Comparison of ENCODE assay signal across 21 cellular contexts in the genomic region with DNA sequence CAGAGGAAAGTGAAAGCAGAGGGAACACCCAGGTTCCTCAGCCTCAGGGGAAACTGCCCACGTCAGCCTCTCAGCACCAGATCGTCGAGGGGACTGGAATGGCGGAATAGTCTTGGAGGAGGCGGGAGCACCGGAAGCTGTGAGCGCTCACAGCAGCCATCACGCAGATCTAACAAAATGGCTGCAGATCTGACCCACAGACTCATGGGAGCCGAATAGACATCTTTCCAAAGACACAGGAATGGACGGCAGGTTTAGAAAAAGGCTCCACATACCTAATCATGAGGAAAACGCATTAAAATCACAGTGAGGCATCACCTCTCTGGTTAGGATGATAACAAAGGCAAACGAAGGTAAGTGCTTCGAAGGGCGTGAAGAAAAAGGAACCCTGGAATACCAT. TPM values are rescaled to one million over a fixed set of nuclear protein-coding genes. Genes with fewer than 3 reads are reported as not detected.
A peak's percentile ranks its signal among the peaks of the same experiment; 100 is the strongest.
DNase-seq lines count a peak whose midpoint lies in the region; ATAC-seq and TF ChIP-seq lines count a peak whose summit lies in the region.
"Had no signal": no experiment of that assay in that cellular context is flagged by ENCODE, and none has a peak within 500 bp of the region (broad histone marks: within the 10 kb centered on the region; RNA-seq: fewer than 3 reads in every experiment).

No MANE protein-coding gene starts in this region.

- DNase-seq in NCI-H2029 (lab: John Stamatoyannopoulos, UW) (peak; percentile 66), NCI-H2029 treated with DMSO at 0.1 percent for 48 hours (lab: John Stamatoyannopoulos, UW) (no peak), LHCN-M2 (ENCODE audit: low read depth) (peak; percentile 6), RPMI8226 (peak; percentile 44), testis (peak; percentile 24), middle frontal gyrus (ENCODE audit: extremely low spot score, low spot score) (no peak), left colon (no peak)
- DNase-seq in activated CD4-positive, alpha-beta T cell treated with anti-CD3 and anti-CD28 coated beads for 48 hours = no peak
- DNase-seq: activated CD4-positive, CD25-positive, alpha-beta regulatory T cell treated with anti-CD3 and anti-CD28 coated beads, Interleukin-2, amount 50 U/mL, for 72 hours; activated CD8-positive, alpha-beta memory T cell treated with anti-CD3 and anti-CD28 coated beads, Interleukin-2, amount 50 U/mL, for 4 hours; activated gamma-delta T cell; CD8-positive, alpha-beta T cell; effector memory CD4-positive, alpha-beta T cell; heart right ventricle; NCI-H226; SJCRH30; stimulated activated CD4-positive, alpha-beta T cell treated with anti-CD3 and anti-CD28 coated beads, Interleukin-12 subunit alpha, Interleukin-12 subunit beta, amount 100 ng/mL, for 4 hours; tibial artery had no signal

- no peak for TF ChIP-seq CTCF in testis (IDR thresholded peaks at IDR 0.05)

- H3K27ac ChIP-seq in testis = no peak overlapping the region
- H3K27ac ChIP-seq: heart right ventricle, SJCRH30, tibial artery had no signal

- H3K36me3 ChIP-seq in testis (ENCODE audit: low read depth, missing control alignments) = no peaks in the 10 kb centered on the region
- H3K36me3 ChIP-seq: heart right ventricle, SJCRH30, tibial artery had no signal

- no peaks in the 10 kb centered on the region for H3K27me3 ChIP-seq in testis
- H3K27me3 ChIP-seq: tibial artery had no signal

- peak overlapping the region; percentile 1 to 24 for H3K4me3 ChIP-seq in testis
- H3K4me3 ChIP-seq: heart right ventricle, SJCRH30, tibial artery had no signal

- 64 to 67% methylated on average over 14 of the region's 14 CpGs for WGBS in testis, 2 donors

- no peaks in the 10 kb centered on the region for H3K9me3 ChIP-seq in testis
- H3K9me3 ChIP-seq: heart right ventricle, SJCRH30, tibial artery had no signal

- H3K4me1 ChIP-seq in testis = no peaks in the 10 kb centered on the region
- H3K4me1 ChIP-seq: heart right ventricle, SJCRH30, tibial artery had no signal

- ATAC-seq in left colon = no peak
- ATAC-seq: CD8-positive, alpha-beta T cell; heart right ventricle; stimulated activated memory B cell treated with anti-CD40 and anti-IgM and Interleukin-4, amounts not matched to agents 10 μg/mL and 1 μg/mL and 100 μg/mL, for 72 hours had no signal

- TF ChIP-seq POLR2A in testis (IDR thresholded peaks at IDR 0.05) = no peak

- intact Hi-C loops in testis (cut with DNase I; ENCODE audit: low total_unique reads) (no loop called here), left colon (cut with DNase I, micrococcal nuclease) (no loop called here)

RNA-seq across cellular contexts. Expression of gene LILRA2, which starts 11.8 kb away (rescaled TPM):
- not detected in 2 replicates for total RNA-seq in LHCN-M2 (2014; rRNA removed)
- polyA plus RNA-seq in LHCN-M2 (2012) = not detected
- under 1 TPM; 0.47 to 0.87 TPM for total RNA-seq in testis
- 2.6 TPM for polyA plus RNA-seq in testis (ENCODE audit: insufficient read depth, low read depth, low replicate concordance)
- total RNA-seq in left colon = 1 to 10 TPM in 1 of 2 donors, under 1 TPM in 1; 0.55 to 1.1 TPM
- total RNA-seq: A673; CD8-positive, alpha-beta T cell; fibroblast of lung; SJCRH30 had no signal
- polyA plus RNA-seq: fibroblast of lung had no signal

RNA-seq across cellular contexts. Expression of gene LILRA1, which starts 31.6 kb away (rescaled TPM):
- total RNA-seq in LHCN-M2 (2014; rRNA removed) (not detected in 2 replicates), testis (under 1 TPM in 1 of 2 donors, not detected in 1; 0.50 TPM), left colon (under 1 TPM in 1 of 2 donors, not detected in 1; 0.61 TPM)
- polyA plus RNA-seq in LHCN-M2 (2012) = not detected
- polyA plus RNA-seq in testis (ENCODE audit: insufficient read depth, low read depth, low replicate concordance) = 0.62 TPM
- total RNA-seq: A673; CD8-positive, alpha-beta T cell; fibroblast of lung; SJCRH30 had no signal
- polyA plus RNA-seq: fibroblast of lung had no signal

RNA-seq across cellular contexts. Expression of gene LAIR2, which starts 59.2 kb away (rescaled TPM):
- total RNA-seq in LHCN-M2 (2014; rRNA removed) (not detected in 2 replicates), testis (not detected), left colon (not detected)
- not detected for polyA plus RNA-seq in LHCN-M2 (2012)
- polyA plus RNA-seq in testis (ENCODE audit: insufficient read depth, low read depth, low replicate concordance) = 0.65 TPM
- total RNA-seq: A673; CD8-positive, alpha-beta T cell; fibroblast of lung; SJCRH30 had no signal
- polyA plus RNA-seq: fibroblast of lung, heart right ventricle had no signal

Comparison
In these comparisons a context has a peak if more than half of its experiments do, and no peak if none do; other contexts are left out.
1. DNase-seq: peak in NCI-H2029 (single experiment), LHCN-M2 (single experiment), RPMI8226 (single experiment) and testis (single experiment); none in NCI-H2029 treated with DMSO at 0.1 percent for 48 hours (single experiment), activated CD4-positive, alpha-beta T cell treated with anti-CD3 and anti-CD28 coated beads for 48 hours (single experiment), middle frontal gyrus (single experiment) and left colon (0 of 2).